Comparison of ENCODE assay signal across 12 cellular contexts in genomic region chr19:40365010-40365409, GRCh38. TPM values are rescaled to one million over a fixed set of nuclear protein-coding genes. Genes with fewer than 3 reads are reported as not detected.
DNase-seq lines count a peak whose midpoint lies in the region; ATAC-seq and TF ChIP-seq lines count a peak whose summit lies in the region.
"Had no signal": no experiment of that assay in that cellular context is flagged by ENCODE, and none has a peak within 500 bp of the region (broad histone marks: within the 10 kb centered on the region; RNA-seq: fewer than 3 reads in every experiment).

No MANE protein-coding gene starts in this region.

- peaks cover 16% of the 10 kb centered on the region for H3K4me1 Mint-ChIP-seq in activated CD4-positive, alpha-beta T cell treated with anti-CD3 and anti-CD28 coated beads, Interleukin-2, amount 10 ng/mL, durations not matched to agents 24 days and 14 days
- peaks cover 20% of the 10 kb centered on the region for H3K4me1 Mint-ChIP-seq in glutamatergic neuron (ENCODE audit: low read depth, unreplicated experiment)
- peaks cover 18% of the 10 kb centered on the region for H3K4me1 Mint-ChIP-seq in stimulated activated effector memory CD8-positive, alpha-beta T cell treated with anti-CD3 and anti-CD28 coated beads, Interleukin-12 subunit alpha, Interleukin-12 subunit beta, amount 100 ng/mL, for 72 hours

- H3K27me3 Mint-ChIP-seq in activated CD4-positive, alpha-beta T cell treated with anti-CD3 and anti-CD28 coated beads, Interleukin-2, amount 10 ng/mL, durations not matched to agents 24 days and 14 days: no peaks in the 10 kb centered on the region
- peaks cover 14% of the 10 kb centered on the region for H3K27me3 Mint-ChIP-seq in glutamatergic neuron (ENCODE audit: unreplicated experiment)

- TF ChIP-seq CTCF in WI38 (IDR thresholded peaks at IDR 0.05; ENCODE audit: low read depth, low read length): no peak
- TF ChIP-seq CTCF in glutamatergic neuron (IDR thresholded peaks at IDR 0.05; ENCODE audit: partially characterized antibody, unreplicated experiment): no peak

- H3K36me3 Mint-ChIP-seq in activated CD4-positive, alpha-beta T cell treated with anti-CD3 and anti-CD28 coated beads, Interleukin-2, amount 10 ng/mL, durations not matched to agents 24 days and 14 days (ENCODE audit: low read depth): no peaks in the 10 kb centered on the region
- H3K36me3 Mint-ChIP-seq in glutamatergic neuron (ENCODE audit: unreplicated experiment): no peaks in the 10 kb centered on the region
- peaks cover 13% of the 10 kb centered on the region for H3K36me3 Mint-ChIP-seq in stimulated activated effector memory CD8-positive, alpha-beta T cell treated with anti-CD3 and anti-CD28 coated beads, Interleukin-12 subunit alpha, Interleukin-12 subunit beta, amount 100 ng/mL, for 72 hours

- intact Hi-C loops in activated CD4-positive, alpha-beta T cell treated with anti-CD3 and anti-CD28 coated beads, Interleukin-2, amount 10 ng/mL, durations not matched to agents 24 days and 14 days (cut with micrococcal nuclease): no loop called here

- H3K4me3 Mint-ChIP-seq in activated CD4-positive, alpha-beta T cell treated with anti-CD3 and anti-CD28 coated beads, Interleukin-2, amount 10 ng/mL, durations not matched to agents 24 days and 14 days: peak overlapping the region; percentile 70
- H3K4me3 Mint-ChIP-seq in glutamatergic neuron (ENCODE audit: unreplicated experiment): peak overlapping the region; percentile 85
- H3K4me3 Mint-ChIP-seq in stimulated activated effector memory CD8-positive, alpha-beta T cell treated with anti-CD3 and anti-CD28 coated beads, Interleukin-12 subunit alpha, Interleukin-12 subunit beta, amount 100 ng/mL, for 72 hours: peak overlapping the region; percentile 60

- ATAC-seq in stimulated activated effector memory CD8-positive, alpha-beta T cell treated with anti-CD3 and anti-CD28 coated beads, Interleukin-12 subunit alpha, Interleukin-12 subunit beta, amount 100 ng/mL, for 72 hours: no peak
- ATAC-seq in GM19397 (IDR thresholded peaks at IDR 0.05; ENCODE audit: unreplicated experiment) (no peak), HG03097 (IDR thresholded peaks at IDR 0.05; ENCODE audit: low FRiP score, unreplicated experiment) (no peak)

- no peak overlapping the region for H3K27ac Mint-ChIP-seq in activated CD4-positive, alpha-beta T cell treated with anti-CD3 and anti-CD28 coated beads, Interleukin-2, amount 10 ng/mL, durations not matched to agents 24 days and 14 days
- peak overlapping the region; percentile 74 for H3K27ac Mint-ChIP-seq in glutamatergic neuron (ENCODE audit: unreplicated experiment)
- no peak overlapping the region for H3K27ac Mint-ChIP-seq in stimulated activated effector memory CD8-positive, alpha-beta T cell treated with anti-CD3 and anti-CD28 coated beads, Interleukin-12 subunit alpha, Interleukin-12 subunit beta, amount 100 ng/mL, for 72 hours

- H3K4me3 ChIP-seq in WI38 (ENCODE audit: low read depth, low read length): peak overlapping the region; percentile 56; the same call in 1 of the 2 replicates
- H3K4me3 ChIP-seq: GM23248 had no signal

- DNase-seq in activated CD4-positive, alpha-beta T cell treated with anti-CD3 and anti-CD28 coated beads, Interleukin-2, amount 10 ng/mL, durations not matched to agents 24 days and 14 days: no peak
- no peak for DNase-seq in activated CD4-positive, alpha-beta T cell treated with anti-CD3 and anti-CD28 coated beads, Interleukin-2, amount 50 U/mL, for 1 hour
- DNase-seq in glutamatergic neuron (no peak), glomerular visceral epithelial cell (ENCODE audit: extremely low spot score) (no peak)
- DNase-seq in stimulated activated effector memory CD8-positive, alpha-beta T cell treated with anti-CD3 and anti-CD28 coated beads, Interleukin-12 subunit alpha, Interleukin-12 subunit beta, amount 100 ng/mL, for 72 hours (ENCODE audit: low spot score in 2 of 2): no peak
- DNase-seq: NCI-H510A, SW 1271 had no signal

- no peaks in the 10 kb centered on the region for H3K9me3 Mint-ChIP-seq in activated CD4-positive, alpha-beta T cell treated with anti-CD3 and anti-CD28 coated beads, Interleukin-2, amount 10 ng/mL, durations not matched to agents 24 days and 14 days
- peaks cover 16% of the 10 kb centered on the region for H3K9me3 Mint-ChIP-seq in glutamatergic neuron (ENCODE audit: unreplicated experiment)
- H3K9me3 Mint-ChIP-seq in stimulated activated effector memory CD8-positive, alpha-beta T cell treated with anti-CD3 and anti-CD28 coated beads, Interleukin-12 subunit alpha, Interleukin-12 subunit beta, amount 100 ng/mL, for 72 hours: no peaks in the 10 kb centered on the region

RNA-seq across cellular contexts. Expression of gene PLD3, which starts 16.5 kb away (rescaled TPM):
- total RNA-seq in activated CD4-positive, alpha-beta T cell treated with anti-CD3 and anti-CD28 coated beads, Interleukin-2, amount 10 ng/mL, durations not matched to agents 24 days and 14 days: 49.4 and 52.2 TPM in 2 replicates
- 1,227 TPM for total RNA-seq in glutamatergic neuron (ENCODE audit: unreplicated experiment)

RNA-seq across cellular contexts. Expression of gene C19orf47, which starts 16.8 kb away (rescaled TPM):
- total RNA-seq in activated CD4-positive, alpha-beta T cell treated with anti-CD3 and anti-CD28 coated beads, Interleukin-2, amount 10 ng/mL, durations not matched to agents 24 days and 14 days: 24.4 and 28.9 TPM in 2 replicates
- total RNA-seq in glutamatergic neuron (ENCODE audit: unreplicated experiment): 25.8 TPM

RNA-seq across cellular contexts. Expression of gene HIPK4, which starts 25.0 kb away (rescaled TPM):
- total RNA-seq in activated CD4-positive, alpha-beta T cell treated with anti-CD3 and anti-CD28 coated beads, Interleukin-2, amount 10 ng/mL, durations not matched to agents 24 days and 14 days: not detected in 2 replicates
- total RNA-seq in glutamatergic neuron (ENCODE audit: unreplicated experiment): not detected
- total RNA-seq: urinary bladder had no signal

RNA-seq across cellular contexts. Expression of gene PRX, which starts 48.2 kb away (rescaled TPM):
- total RNA-seq in activated CD4-positive, alpha-beta T cell treated with anti-CD3 and anti-CD28 coated beads, Interleukin-2, amount 10 ng/mL, durations not matched to agents 24 days and 14 days: 0.84 and 0.90 TPM in 2 replicates
- 4.7 TPM for total RNA-seq in glutamatergic neuron (ENCODE audit: unreplicated experiment)

Comparison
In these comparisons a context has a peak if more than half of its experiments do, and no peak if none do; other contexts are left out.
1. RNA of gene PLD3, which starts 16.5 kb away (total RNA-seq): 1,227 TPM in glutamatergic neuron (single experiment); 49.4 to 52.2 TPM in activated CD4-positive, alpha-beta T cell treated with anti-CD3 and anti-CD28 coated beads, Interleukin-2, amount 10 ng/mL, durations not matched to agents 24 days and 14 days; every median in the first group is over 10 times any median in the second.
2. Peak in every context shown above with its lines, with median percentiles within 50 percentile points of each other: H3K4me3 Mint-ChIP-seq.